12 cellular contexts compared by ENCODE assay signal in genomic region chr4:164997324-164997723, GRCh38. TPM values are rescaled to one million over a fixed set of nuclear protein-coding genes. Genes with fewer than 3 reads are reported as not detected.
A peak's percentile ranks its signal among the peaks of the same experiment; 100 is the strongest.
DNase-seq lines count a peak whose midpoint lies in the region; ATAC-seq, FAIRE-seq and TF ChIP-seq lines count a peak whose summit lies in the region.
"Had no signal": no experiment of that assay in that cellular context is flagged by ENCODE, and none has a peak within 500 bp of the region (broad histone marks: within the 10 kb centered on the region; RNA-seq: fewer than 3 reads in every experiment).

No MANE protein-coding gene starts in this region.

- no TSS peak for BruUV-seq in PC-9 (replicated peaks; lab: Mats Ljungman, UMichigan)

- no peaks in the 10 kb centered on the region for H4K20me1 ChIP-seq in PC-9 (ENCODE audit: insufficient read depth)

- no peak overlapping the region for H3K4me2 ChIP-seq in PC-9

- TF ChIP-seq CTCF in D721Med (IDR thresholded peaks at IDR 0.05; ENCODE audit: insufficient read depth, missing control alignments) (peak; percentile 24), HEK293 (tag by site-specific recombination; IDR thresholded peaks at IDR 0.05) (no peak), PC-9 (conservative IDR thresholded peaks at IDR 0.05) (peak; percentile 41; the same call in 1 of the 2 replicates)

- intact Hi-C loops in PC-9 (cut with micrococcal nuclease; ENCODE audit: unreplicated experiment): loop anchor here (1.0 to 5.0 kb wide), 3 partner anchors 215 to 1442 kb away; no protein-coding TSS in a partner anchor

- POLR2A ChIA-PET in HEK293 (lab: Yijun Ruan, JAX) (no interaction called here), PC-9 (lab: Charles Lee; ENCODE audit: unreplicated experiment) (no interaction called here)

- H3K9me2 ChIP-seq in PC-9 (ENCODE audit: insufficient read depth): no peaks in the 10 kb centered on the region

- peaks cover 7% of the 10 kb centered on the region; the same call in 1 of the 2 replicates for H3K27me3 ChIP-seq in PC-9 (ENCODE audit: insufficient read depth, low read depth)

- no peak for FAIRE-seq in D721Med (lab: Jason Lieb, UNC)
- FAIRE-seq: G401.6 had no signal

- no peaks in the 10 kb centered on the region for H3K36me3 ChIP-seq in HEK293 (ENCODE audit: control insufficient read depth in 2 of 2, insufficient read depth in 1 of 2, low read length in 2 of 2)
- H3K36me3 ChIP-seq in PC-9 (ENCODE audit: low read depth): no peaks in the 10 kb centered on the region

- no peaks in the 10 kb centered on the region for H3F3A ChIP-seq in PC-9 (ENCODE audit: insufficient read depth, low read depth)

- H3K9me3 ChIP-seq in HEK293 (ENCODE audit: control insufficient read depth, insufficient read depth, low read depth, low read length) (no peaks in the 10 kb centered on the region), PC-9 (ENCODE audit: insufficient read depth, low read depth) (no peaks in the 10 kb centered on the region)

- H3K4me1 ChIP-seq in HEK293 (ENCODE audit: control insufficient read depth, insufficient read depth, low read length) (no peaks in the 10 kb centered on the region), PC-9 (replicated peaks; ENCODE audit: insufficient read depth) (no peaks in the 10 kb centered on the region)

- H3K27ac ChIP-seq in HEK293 (ENCODE audit: extremely low read depth, low read depth, low read length) (no peak overlapping the region), PC-9 (no peak overlapping the region)

- ATAC-seq in GM21390 (IDR thresholded peaks at IDR 0.05; ENCODE audit: unreplicated experiment) (no peak), GM21619 (IDR thresholded peaks at IDR 0.05; ENCODE audit: unreplicated experiment) (no peak)
- ATAC-seq: esophagus mucosa had no signal

- H3K79me2 ChIP-seq in PC-9 (ENCODE audit: low read depth): no peaks in the 10 kb centered on the region

- CTCF ChIA-PET in HEK293 (lab: Yijun Ruan, JAX) (interaction anchor here (0.9 to 1.2 kb wide), 3 partner anchors 217 to 229 kb away, joined by 3 to 7 read pairs (median 3); no protein-coding TSS in a partner anchor), PC-9 (lab: Charles Lee) (no interaction called here)

- DNase-seq in D721Med (ENCODE audit: insufficient read length, low spot score) (no peak), PC-9 (no peak), globus pallidus (ENCODE audit: low spot score) (peak; percentile 47), GF-D8 (lab: John Stamatoyannopoulos, UW) (no peak)
- no peak for DNase-seq in activated naive CD4-positive, alpha-beta T cell treated with Interleukin-2 at 50 U/mL for 16 hours
- DNase-seq: H7, KG1 had no signal

- H2AFZ ChIP-seq in PC-9: no peak overlapping the region

- H3K4me3 ChIP-seq in HEK293 (ENCODE audit: low read depth, low read length) (no peak overlapping the region), PC-9 (no peak overlapping the region)

TF ChIP-seq in HEK293, 187 proteins besides CTCF, POLR2A, EP300 and RAD21:
- TF ChIP-seq ZNF654 (tag by site-specific recombination; IDR thresholded peaks at IDR 0.05; ENCODE audit: low read depth) (peak; percentile 37; the same call in 1 of the 2 replicates), PRDM1 (tag by site-specific recombination; IDR thresholded peaks at IDR 0.05) (no peak), REPIN1 (tag by site-specific recombination; IDR thresholded peaks at IDR 0.05; ENCODE audit: low read depth) (no peak)

RNA-seq across cellular contexts. Expression of gene TRIM61, which starts 19.9 kb away (rescaled TPM):
- 0.61 and 0.70 TPM in 2 replicates for total RNA-seq in PC-9 (2021)
- total RNA-seq: esophagus mucosa had no signal

RNA-seq across cellular contexts. Expression of gene TRIM60, which starts 34.5 kb away (rescaled TPM):
- total RNA-seq in PC-9 (2021): not detected in 2 replicates
- total RNA-seq: esophagus mucosa, H7 had no signal

RNA-seq across cellular contexts. Expression of gene TRIM75, which starts 56.3 kb away (rescaled TPM):
- not detected in 2 replicates for total RNA-seq in PC-9 (2021)
- total RNA-seq: esophagus mucosa, H7 had no signal
